Comparison of ENCODE assay signal across 15 cellular contexts in genomic region chr4:17068396-17068795, GRCh38.
"Had no signal": no experiment of that assay in that cellular context is flagged by ENCODE, and none has a peak within 500 bp of the region (broad histone marks: within the 10 kb centered on the region; RNA-seq: fewer than 3 reads in every experiment).

No MANE protein-coding gene starts in this region.

- H3K36me3 ChIP-seq: left ventricle myocardium inferior had no signal

- H3K4me3 ChIP-seq: left ventricle myocardium inferior had no signal

- DNase-seq: activated CD4-positive, alpha-beta T cell treated with anti-CD3 and anti-CD28 coated beads for 4 hours; activated CD8-positive, alpha-beta memory T cell treated with anti-CD3 and anti-CD28 coated beads, Interleukin-2, amount 50 U/mL, for 48 hours; activated CD8-positive, alpha-beta T cell treated with anti-CD3 and anti-CD28 coated beads, Interleukin-2, amount 10 ng/mL, durations not matched to agents 7 days and 5 days; activated gamma-delta T cell treated with Interleukin-2 at 50 U/mL for 16 hours; amygdala; cortex of kidney; effector CD4-positive, alpha-beta T cell; hippocampal formation; left ventricle myocardium inferior; natural killer cell; posterior cingulate gyrus; stimulated activated CD4-positive, alpha-beta T cell treated with anti-CD3 and anti-CD28 coated beads, Interleukin-4, amount 100 ng/mL, for 24 hours; stimulated activated naive CD4-positive, alpha-beta T cell; T-helper 17 cell; trophoblast cell had no signal

- H3K27ac ChIP-seq: left ventricle myocardium inferior had no signal
